Comparison of ENCODE assay signal across 1 cellular context in the genomic region with DNA sequence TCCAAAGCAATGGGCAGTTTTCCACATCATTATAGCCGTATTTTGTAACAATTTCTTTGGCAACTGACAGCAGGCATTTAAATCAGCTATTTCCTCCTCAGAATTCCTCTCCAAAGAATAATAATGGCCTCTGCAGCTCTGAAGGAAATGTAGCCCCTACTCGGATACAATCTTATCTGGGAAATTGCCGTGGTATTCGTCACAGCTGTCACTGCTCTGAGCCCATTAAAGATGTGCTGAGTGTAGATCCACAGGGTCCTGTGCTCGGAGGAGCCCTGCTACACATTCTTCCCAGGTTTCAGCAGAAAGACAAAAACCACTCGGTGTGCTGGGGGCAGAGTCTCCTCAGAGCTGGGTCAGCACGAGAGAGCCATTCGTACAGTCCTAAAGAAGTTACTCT.
TF ChIP-seq lines count a peak whose summit lies in the region.

No MANE protein-coding gene starts in this region.

TF ChIP-seq in neural cell, 6 proteins besides CTCF, POLR2A, EP300 and RAD21 (continued from another document):
- TF ChIP-seq, protein P1, sequence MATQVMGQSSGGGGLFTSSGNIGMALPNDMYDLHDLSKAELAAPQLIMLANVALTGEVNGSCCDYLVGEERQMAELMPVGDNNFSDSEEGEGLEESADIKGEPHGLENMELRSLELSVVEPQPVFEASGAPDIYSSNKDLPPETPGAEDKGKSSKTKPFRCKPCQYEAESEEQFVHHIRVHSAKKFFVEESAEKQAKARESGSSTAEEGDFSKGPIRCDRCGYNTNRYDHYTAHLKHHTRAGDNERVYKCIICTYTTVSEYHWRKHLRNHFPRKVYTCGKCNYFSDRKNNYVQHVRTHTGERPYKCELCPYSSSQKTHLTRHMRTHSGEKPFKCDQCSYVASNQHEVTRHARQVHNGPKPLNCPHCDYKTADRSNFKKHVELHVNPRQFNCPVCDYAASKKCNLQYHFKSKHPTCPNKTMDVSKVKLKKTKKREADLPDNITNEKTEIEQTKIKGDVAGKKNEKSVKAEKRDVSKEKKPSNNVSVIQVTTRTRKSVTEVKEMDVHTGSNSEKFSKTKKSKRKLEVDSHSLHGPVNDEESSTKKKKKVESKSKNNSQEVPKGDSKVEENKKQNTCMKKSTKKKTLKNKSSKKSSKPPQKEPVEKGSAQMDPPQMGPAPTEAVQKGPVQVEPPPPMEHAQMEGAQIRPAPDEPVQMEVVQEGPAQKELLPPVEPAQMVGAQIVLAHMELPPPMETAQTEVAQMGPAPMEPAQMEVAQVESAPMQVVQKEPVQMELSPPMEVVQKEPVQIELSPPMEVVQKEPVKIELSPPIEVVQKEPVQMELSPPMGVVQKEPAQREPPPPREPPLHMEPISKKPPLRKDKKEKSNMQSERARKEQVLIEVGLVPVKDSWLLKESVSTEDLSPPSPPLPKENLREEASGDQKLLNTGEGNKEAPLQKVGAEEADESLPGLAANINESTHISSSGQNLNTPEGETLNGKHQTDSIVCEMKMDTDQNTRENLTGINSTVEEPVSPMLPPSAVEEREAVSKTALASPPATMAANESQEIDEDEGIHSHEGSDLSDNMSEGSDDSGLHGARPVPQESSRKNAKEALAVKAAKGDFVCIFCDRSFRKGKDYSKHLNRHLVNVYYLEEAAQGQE (IDR thresholded peaks at IDR 0.05; ENCODE audit: borderline replicate concordance) = no peak
- TF ChIP-seq EZH2 (IDR thresholded peaks at IDR 0.05; ENCODE audit: borderline replicate concordance, insufficient read depth, low read length, poor library complexity, severe bottlenecking) (no peak), SMC3 (conservative IDR thresholded peaks at IDR 0.05; ENCODE audit: poor library complexity) (no peak), TAF1 (IDR thresholded peaks at IDR 0.05; ENCODE audit: low read depth) (no peak)
